Comparison of ENCODE assay signal across 11 cellular contexts in genomic region chr4:108116423-108117168, GRCh38. TPM values are rescaled to one million over a fixed set of nuclear protein-coding genes. Genes with fewer than 3 reads are reported as not detected.
A peak's percentile ranks its signal among the peaks of the same experiment; 100 is the strongest.
DNase-seq lines count a peak whose midpoint lies in the region; ATAC-seq, FAIRE-seq and TF ChIP-seq lines count a peak whose summit lies in the region.
"Had no signal": no experiment of that assay in that cellular context is flagged by ENCODE, and none has a peak within 500 bp of the region (broad histone marks: within the 10 kb centered on the region; RNA-seq: fewer than 3 reads in every experiment).

No MANE protein-coding gene starts in this region.

- peak overlapping the region; percentile 88 for H3K27ac Mint-ChIP-seq in T-helper 2 cell treated with Interferon-gamma antibody and Interleukin-4, amounts not matched to agents 5 μg/mL and 100 μg/mL, for 36 hours
- peak overlapping the region; percentile 47 for H3K27ac Mint-ChIP-seq in mesothelial cell of epicardium

- no peaks in the 10 kb centered on the region for H3K9me3 Mint-ChIP-seq in T-helper 2 cell treated with Interferon-gamma antibody and Interleukin-4, amounts not matched to agents 5 μg/mL and 100 μg/mL, for 36 hours
- H3K9me3 Mint-ChIP-seq in mesothelial cell of epicardium: no peaks in the 10 kb centered on the region

- H3K4me1 ChIP-seq in kidney (ENCODE audit: control insufficient read depth in 1 of 2, insufficient read depth in 1 of 2, low read depth in 1 of 2, low read length in 2 of 2): no peaks in the 10 kb centered on the region
- H3K4me1 ChIP-seq: prostate gland had no signal

- no peaks in the 10 kb centered on the region for H3K27me3 Mint-ChIP-seq in T-helper 2 cell treated with Interferon-gamma antibody and Interleukin-4, amounts not matched to agents 5 μg/mL and 100 μg/mL, for 36 hours (ENCODE audit: low read depth)
- H3K27me3 Mint-ChIP-seq in mesothelial cell of epicardium (ENCODE audit: low read depth): no peaks in the 10 kb centered on the region

- no peaks in the 10 kb centered on the region for H3K9me3 ChIP-seq in kidney (ENCODE audit: control insufficient read depth in 1 of 2, low read length in 2 of 2)
- H3K9me3 ChIP-seq: prostate gland had no signal

- TF ChIP-seq POLR2A in GM12892 (IDR thresholded peaks at IDR 0.05; ENCODE audit: low read depth, low read length) (no peak), lower leg skin (IDR thresholded peaks at IDR 0.05) (no peak)

- H3K36me3 ChIP-seq in kidney (ENCODE audit: control insufficient read depth in 1 of 2, insufficient read depth in 2 of 2, low read length in 2 of 2): no peaks in the 10 kb centered on the region
- H3K36me3 ChIP-seq: prostate gland had no signal

- no peak overlapping the region for H3K27ac ChIP-seq in kidney (ENCODE audit: low read depth in 2 of 2, low read length in 2 of 2)
- H3K27ac ChIP-seq: prostate gland had no signal

- H3K36me3 Mint-ChIP-seq in T-helper 2 cell treated with Interferon-gamma antibody and Interleukin-4, amounts not matched to agents 5 μg/mL and 100 μg/mL, for 36 hours (ENCODE audit: low read depth): peaks cover 34% of the 10 kb centered on the region
- no peaks in the 10 kb centered on the region for H3K36me3 Mint-ChIP-seq in mesothelial cell of epicardium

- DNase-seq in GM12892 (ENCODE audit: insufficient read length) (no peak), mesothelial cell of epicardium (ENCODE audit: low spot score in 2 of 2, unreplicated experiment in 2 of 2) (no peak), lower leg skin (ENCODE audit: low spot score in 2 of 2) (no peak), HCEC 1CT (no peak), kidney (no peak)
- peak; percentile 45 for DNase-seq in T-helper 2 cell treated with Interferon-gamma antibody and Interleukin-4, amounts not matched to agents 5 μg/mL and 100 μg/mL, for 36 hours (ENCODE audit: low spot score)
- DNase-seq: left ventricle myocardium superior, T1000 had no signal

- H3K4me3 Mint-ChIP-seq in T-helper 2 cell treated with Interferon-gamma antibody and Interleukin-4, amounts not matched to agents 5 μg/mL and 100 μg/mL, for 36 hours: peak overlapping the region; percentile 77
- H3K4me3 Mint-ChIP-seq in mesothelial cell of epicardium: no peak overlapping the region

- H3K4me1 Mint-ChIP-seq in T-helper 2 cell treated with Interferon-gamma antibody and Interleukin-4, amounts not matched to agents 5 μg/mL and 100 μg/mL, for 36 hours (ENCODE audit: low read depth): peaks cover 88% of the 10 kb centered on the region
- peaks cover 69% of the 10 kb centered on the region for H3K4me1 Mint-ChIP-seq in mesothelial cell of epicardium

- 75 to 77% methylated on average over 3 of the region's 3 CpGs for WGBS in lower leg skin, 2 donors

- H3K9ac ChIP-seq in kidney (ENCODE audit: low read length in 2 of 2): no peak overlapping the region

- TF ChIP-seq CTCF in mesothelial cell of epicardium (IDR thresholded peaks at IDR 0.05; ENCODE audit: unreplicated experiment) (no peak), lower leg skin (IDR thresholded peaks at IDR 0.05) (no peak), kidney (IDR thresholded peaks at IDR 0.05; ENCODE audit: borderline replicate concordance, extremely low read depth, insufficient read depth) (no peak)

- peak; percentile 81 for FAIRE-seq in GM12892 (lab: Jason Lieb, UNC)
- FAIRE-seq in kidney (lab: Jason Lieb, UNC): no peak

- intact Hi-C loops in lower leg skin (cut with DNase I; ENCODE audit: low total_unique reads): no loop called here
- intact Hi-C loops in kidney (cut with DNase I): no loop called here

- H3K4me3 ChIP-seq in lower leg skin (ENCODE audit: low read depth, poor library complexity, severe bottlenecking) (no peak overlapping the region), kidney (ENCODE audit: low read length in 2 of 2) (no peak overlapping the region)
- H3K4me3 ChIP-seq: prostate gland had no signal

- ATAC-seq in GM21576 (IDR thresholded peaks at IDR 0.05; ENCODE audit: unreplicated experiment) (peak; percentile 31), GM19467 (IDR thresholded peaks at IDR 0.05; ENCODE audit: unreplicated experiment) (no peak)
- ATAC-seq: left ventricle myocardium superior had no signal

RNA-seq across cellular contexts. Expression of gene LEF1, which starts 52.1 kb away (rescaled TPM):
- polyA plus RNA-seq in GM12892 (2012; ENCODE audit: missing spikeins): 20.9 TPM
- 72.4 to 76.8 TPM (median 76.6 TPM) in 3 replicates for total RNA-seq in mesothelial cell of epicardium
- 10 to 100 TPM in 2 of 4 donors, 1 to 10 TPM in 2; 1.7 to 17.8 (median 7.8) TPM for total RNA-seq in lower leg skin
- 14.5 TPM for total RNA-seq in kidney
- polyA plus RNA-seq in kidney (ENCODE audit: insufficient read depth, low read depth, low replicate concordance): 5.1 TPM
